In the genomic region with DNA sequence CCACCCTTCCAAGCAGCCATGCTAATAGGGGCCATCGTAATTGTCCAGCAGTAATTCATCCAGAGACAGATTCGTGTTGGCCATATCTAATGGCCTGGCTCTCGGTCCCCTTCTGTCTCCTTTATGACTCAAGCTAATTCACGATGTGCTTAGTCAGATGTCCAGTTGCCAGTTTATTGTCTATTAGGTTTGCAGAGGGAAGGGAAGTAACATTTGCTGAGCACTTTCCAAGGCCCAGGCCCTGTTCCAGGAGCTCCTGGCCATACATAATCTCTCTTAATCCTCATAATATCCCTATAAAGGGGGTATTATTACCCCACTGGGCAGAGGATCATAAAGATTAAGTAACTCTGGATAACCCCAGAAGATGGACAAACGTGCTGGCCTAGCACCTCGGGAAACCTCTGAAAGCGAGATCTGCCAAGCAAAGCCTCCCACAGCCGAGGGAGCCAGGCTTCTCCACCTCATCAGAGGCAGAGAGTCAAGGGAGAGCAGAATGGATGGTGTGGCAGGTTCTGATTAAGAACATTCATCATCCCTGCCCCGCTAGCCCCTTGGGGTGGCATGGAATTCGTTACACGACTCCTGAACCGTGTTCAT, we compare ENCODE assay signal across 18 cellular contexts.
DNase-seq lines count a peak whose midpoint lies in the region; ATAC-seq and TF ChIP-seq lines count a peak whose summit lies in the region.
"Had no signal": no experiment of that assay in that cellular context is flagged by ENCODE, and none has a peak within 500 bp of the region (broad histone marks: within the 10 kb centered on the region; RNA-seq: fewer than 3 reads in every experiment).

No MANE protein-coding gene starts in this region.

- POLR2A ChIA-PET in activated CD8-positive, alpha-beta T cell treated with anti-CD3 and anti-CD28 coated beads for 36 hours (lab: Charles Lee) = no interaction called here

- no peak overlapping the region for H3K27ac Mint-ChIP-seq in activated CD8-positive, alpha-beta T cell treated with anti-CD3 and anti-CD28 coated beads for 36 hours
- H3K27ac Mint-ChIP-seq: activated naive CD8-positive, alpha-beta T cell; T-helper 17 cell; WTC11 had no signal

- H3K4me1 ChIP-seq in suprapubic skin = no peaks in the 10 kb centered on the region

- H3K4me3 Mint-ChIP-seq in activated CD8-positive, alpha-beta T cell treated with anti-CD3 and anti-CD28 coated beads for 36 hours = no peak overlapping the region
- H3K4me3 Mint-ChIP-seq: activated naive CD8-positive, alpha-beta T cell; T-helper 17 cell; WTC11 had no signal

- no peak for TF ChIP-seq POLR2A in suprapubic skin (IDR thresholded peaks at IDR 0.05)

- H3K4me3 ChIP-seq in coronary artery (peak overlapping the region; percentile 9), suprapubic skin (no peak overlapping the region)
- H3K4me3 ChIP-seq: cardiac muscle cell, thyroid gland had no signal

- DNase-seq in M059J (ENCODE audit: low read depth) = peak; percentile 81
- DNase-seq in coronary artery (ENCODE audit: low spot score) = no peak
- DNase-seq in lung microvascular endothelial cell (ENCODE audit: low read depth in 2 of 2) = peak; percentile 58 to 65
- DNase-seq in suprapubic skin (ENCODE audit: low spot score in 2 of 2) = no peak
- no peak for DNase-seq in iPS-NIHi7 (ENCODE audit: extremely low spot score)
- no peak for DNase-seq in activated CD8-positive, alpha-beta T cell treated with anti-CD3 and anti-CD28 coated beads for 36 hours
- DNase-seq: effector CD8-positive, alpha-beta T cell; hypothalamus; NCI-H187; NCI-H446; occipital lobe; small intestine; T-helper 17 cell; thyroid gland had no signal

- no peaks in the 10 kb centered on the region for H3K27me3 Mint-ChIP-seq in activated CD8-positive, alpha-beta T cell treated with anti-CD3 and anti-CD28 coated beads for 36 hours
- H3K27me3 Mint-ChIP-seq: activated naive CD8-positive, alpha-beta T cell; T-helper 17 cell had no signal

- H3K27me3 ChIP-seq in suprapubic skin = peaks cover 10% of the 10 kb centered on the region
- H3K27me3 ChIP-seq: cardiac muscle cell, thyroid gland had no signal

- H3K9me3 ChIP-seq in suprapubic skin = no peaks in the 10 kb centered on the region
- H3K9me3 ChIP-seq: thyroid gland had no signal

- peaks cover 7% of the 10 kb centered on the region for H3K9me3 Mint-ChIP-seq in activated CD8-positive, alpha-beta T cell treated with anti-CD3 and anti-CD28 coated beads for 36 hours

- H3K27ac ChIP-seq in coronary artery = peak overlapping the region in 1 of 2 donors; percentile 60
- peak overlapping the region; percentile 2 for H3K27ac ChIP-seq in suprapubic skin
- H3K27ac ChIP-seq: cardiac muscle cell, thyroid gland had no signal

- intact Hi-C loops in activated CD8-positive, alpha-beta T cell treated with anti-CD3 and anti-CD28 coated beads for 36 hours (cut with micrococcal nuclease) = no loop called here

- TF ChIP-seq CTCF in coronary artery (IDR thresholded peaks at IDR 0.05) (no peak), suprapubic skin (IDR thresholded peaks at IDR 0.05) (no peak)
- TF ChIP-seq CTCF in activated CD8-positive, alpha-beta T cell treated with anti-CD3 and anti-CD28 coated beads for 36 hours (IDR thresholded peaks at IDR 0.05) = no peak

- H3K36me3 ChIP-seq in suprapubic skin = no peaks in the 10 kb centered on the region
- H3K36me3 ChIP-seq: cardiac muscle cell, thyroid gland had no signal

- peaks cover 4% of the 10 kb centered on the region for H3K36me3 Mint-ChIP-seq in activated CD8-positive, alpha-beta T cell treated with anti-CD3 and anti-CD28 coated beads for 36 hours (ENCODE audit: low read depth)

- TF ChIP-seq EP300 in suprapubic skin (IDR thresholded peaks at IDR 0.05) = no peak

- 50% methylated on average over 12 of the region's 12 CpGs for WGBS in suprapubic skin

- peaks cover 11% of the 10 kb centered on the region for H3K4me1 Mint-ChIP-seq in activated CD8-positive, alpha-beta T cell treated with anti-CD3 and anti-CD28 coated beads for 36 hours (ENCODE audit: low read depth)

- no peak for ATAC-seq in HG03565 (IDR thresholded peaks at IDR 0.05; ENCODE audit: unreplicated experiment)
- no peak for ATAC-seq in activated CD8-positive, alpha-beta T cell treated with anti-CD3 and anti-CD28 coated beads for 36 hours
- ATAC-seq: T-helper 17 cell, WTC11 had no signal

- CTCF ChIA-PET in activated CD8-positive, alpha-beta T cell treated with anti-CD3 and anti-CD28 coated beads for 36 hours (lab: Charles Lee) = interaction anchor here (0.8 to 1.3 kb wide), 2 partner anchors 15 to 28 kb away, joined by 3 to 4 read pairs; no protein-coding TSS in a partner anchor

Comparison
In these comparisons a context has a peak if more than half of its experiments do, and no peak if none do; other contexts are left out.
1. DNase-seq: peak in M059J (single experiment) and lung microvascular endothelial cell (2 of 2); none in coronary artery (single experiment), suprapubic skin (0 of 2), iPS-NIHi7 (single experiment) and activated CD8-positive, alpha-beta T cell treated with anti-CD3 and anti-CD28 coated beads for 36 hours (single experiment).